In genomic region chr16:23594186-23594585, GRCh38 we compare ENCODE assay signal across 2 cellular contexts.
TF ChIP-seq lines count a peak whose summit lies in the region.

No MANE protein-coding gene starts in this region.

TF ChIP-seq in SK-N-SH, 30 proteins besides CTCF, POLR2A, EP300 and RAD21 (continued from another document):
- TF ChIP-seq ZBTB33 (IDR thresholded peaks at IDR 0.05; ENCODE audit: borderline replicate concordance, low read depth) (no peak), GABPA (IDR thresholded peaks at IDR 0.05; ENCODE audit: low read depth) (no peak), YY1 (IDR thresholded peaks at IDR 0.05; ENCODE audit: low read depth) (no peak), GATA2 (CRISPR knock-in tag; IDR thresholded peaks at IDR 0.05) (no peak), NFIC (IDR thresholded peaks at IDR 0.05; ENCODE audit: borderline replicate concordance) (no peak), NRF1 (IDR thresholded peaks at IDR 0.05; ENCODE audit: low read depth, low read length) (no peak), RXRA (IDR thresholded peaks at IDR 0.05; ENCODE audit: borderline replicate concordance, low read depth) (no peak), SMC3 (IDR thresholded peaks at IDR 0.05; ENCODE audit: low read depth, low read length) (no peak), PBX3 (IDR thresholded peaks at IDR 0.05) (no peak), MEF2A (IDR thresholded peaks at IDR 0.05; ENCODE audit: borderline replicate concordance, low read depth) (no peak), POLR2AphosphoS5 (IDR thresholded peaks at IDR 0.05; ENCODE audit: low read depth, low read length) (no peak), FOXM1 (IDR thresholded peaks at IDR 0.05; ENCODE audit: low read depth) (no peak), FOXJ3 (CRISPR knock-in tag; IDR thresholded peaks at IDR 0.05) (no peak), CHD2 (IDR thresholded peaks at IDR 0.05; ENCODE audit: low read length, partially characterized antibody) (no peak)

TF ChIP-seq in SK-N-SH treated with all-trans-retinoic acid at 6 μM for 48 hours, 23 proteins besides CTCF, POLR2A, EP300 and RAD21:
- TF ChIP-seq TOX (CRISPR knock-in tag; IDR thresholded peaks at IDR 0.05; ENCODE audit: borderline replicate concordance) (no peak), GLIS3 (CRISPR knock-in tag; IDR thresholded peaks at IDR 0.05) (no peak), OSR1 (CRISPR knock-in tag; IDR thresholded peaks at IDR 0.05) (no peak), PPARA (CRISPR knock-in tag; IDR thresholded peaks at IDR 0.05; ENCODE audit: borderline replicate concordance) (no peak), POU6F1 (CRISPR knock-in tag; IDR thresholded peaks at IDR 0.05; ENCODE audit: borderline replicate concordance, low read depth) (no peak), ZFP30 (CRISPR knock-in tag; IDR thresholded peaks at IDR 0.05) (no peak), ZC3H10 (CRISPR knock-in tag; IDR thresholded peaks at IDR 0.05) (no peak), ZFP3 (CRISPR knock-in tag; IDR thresholded peaks at IDR 0.05) (no peak), ISL1 (CRISPR knock-in tag; IDR thresholded peaks at IDR 0.05) (no peak), ZNF70 (CRISPR knock-in tag; IDR thresholded peaks at IDR 0.05) (no peak), ZNF565 (CRISPR knock-in tag; conservative IDR thresholded peaks at IDR 0.05; ENCODE audit: low read depth) (no peak), RARB (CRISPR knock-in tag; IDR thresholded peaks at IDR 0.05) (no peak), ARNTL (CRISPR knock-in tag; IDR thresholded peaks at IDR 0.05; ENCODE audit: borderline replicate concordance, low read depth) (no peak), TSHZ2 (CRISPR knock-in tag; IDR thresholded peaks at IDR 0.05) (no peak), CREB5 (CRISPR knock-in tag; IDR thresholded peaks at IDR 0.05; ENCODE audit: low read depth) (no peak), ZNF8 (CRISPR knock-in tag; IDR thresholded peaks at IDR 0.05) (no peak), PATZ1 (CRISPR knock-in tag; IDR thresholded peaks at IDR 0.05; ENCODE audit: borderline replicate concordance) (no peak)
